Comparison of ENCODE assay signal across 8 cellular contexts in the genomic region with DNA sequence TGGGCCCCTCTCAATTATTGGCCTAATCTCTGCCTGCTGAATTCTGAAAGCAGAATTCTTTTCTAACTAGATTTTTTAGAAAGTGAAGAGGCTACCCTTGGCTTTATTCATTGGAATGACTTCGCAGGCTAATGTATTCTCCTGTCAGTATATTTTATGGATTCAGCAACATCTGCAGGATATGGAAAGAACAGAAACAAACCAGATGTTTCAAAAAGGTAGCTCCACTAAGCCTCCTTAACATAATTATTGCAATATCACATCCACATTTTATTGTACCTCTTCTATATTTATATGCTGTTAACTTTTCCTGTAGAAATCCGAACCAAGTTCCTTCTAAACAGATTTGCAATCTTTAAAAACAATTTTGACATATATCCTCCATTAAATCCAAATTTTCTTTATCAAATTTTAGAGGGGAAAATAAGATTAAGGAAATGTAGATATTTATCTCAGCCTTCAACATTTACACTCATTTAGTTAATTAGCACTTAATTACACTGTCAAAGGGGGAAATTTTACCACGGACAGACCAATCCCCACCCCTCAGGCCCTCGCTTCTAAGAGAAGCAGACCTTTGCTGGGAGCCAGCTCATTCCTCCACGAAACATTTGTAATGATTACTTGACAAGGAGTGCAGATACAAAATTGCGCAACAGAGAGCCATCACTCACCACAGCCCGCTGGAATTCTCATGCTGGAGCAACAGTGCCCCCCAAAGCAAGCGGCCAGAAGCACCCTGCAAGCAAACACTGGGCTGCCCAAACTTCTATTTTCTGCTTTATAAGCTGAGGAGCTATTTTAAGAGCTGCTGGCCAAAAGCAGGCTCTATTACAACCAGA.
DNase-seq lines count a peak whose midpoint lies in the region; ATAC-seq and TF ChIP-seq lines count a peak whose summit lies in the region.
"Had no signal": no experiment of that assay in that cellular context is flagged by ENCODE, and none has a peak within 500 bp of the region (broad histone marks: within the 10 kb centered on the region; RNA-seq: fewer than 3 reads in every experiment).

No MANE protein-coding gene starts in this region.

- H3K9me3 ChIP-seq in parathyroid adenoma (ENCODE audit: control insufficient read depth, low read length): no peaks in the 10 kb centered on the region

- intact Hi-C loops in Right ventricle myocardium superior (cut with DNase I): loop anchor here (10.0 kb wide), 1 partner anchor 1066 kb away; no protein-coding TSS in a partner anchor
- intact Hi-C loops in activated CD4-positive, alpha-beta T cell treated with anti-CD3 and anti-CD28 coated beads, Interleukin-2, amount 10 ng/mL, durations not matched to agents 24 days and 14 days (cut with micrococcal nuclease): no loop called here

- H3K4me3 Mint-ChIP-seq in WTC11: no peak overlapping the region
- H3K4me3 Mint-ChIP-seq in activated CD4-positive, alpha-beta T cell treated with anti-CD3 and anti-CD28 coated beads, Interleukin-2, amount 10 ng/mL, durations not matched to agents 24 days and 14 days: no peak overlapping the region
- H3K4me3 Mint-ChIP-seq: stimulated activated naive CD8-positive, alpha-beta T cell treated with anti-CD3 and anti-CD28 coated beads, Interleukin-15, Interleukin-2, amounts not matched to agents 100 ng/mL and 50 ng/mL, for 24 hours had no signal

- CTCF ChIA-PET in WTC11 (lab: Charles Lee): interaction anchor here (0.6 to 1.5 kb wide), 37 partner anchors 10 to 1069 kb away, joined by 3 to 9 read pairs (median 3); no protein-coding TSS in a partner anchor

- POLR2A ChIA-PET in WTC11 (lab: Charles Lee): interaction anchor here (0.6 kb wide), 2 partner anchors 57 to 730 kb away, joined by 3 read pairs; no protein-coding TSS in a partner anchor

- TF ChIP-seq CTCF in GM12872 (IDR thresholded peaks at IDR 0.05; ENCODE audit: insufficient read depth, low read depth, low read length) (peak; percentile 35; the same call in 2 of the 3 replicates), LNCaP clone FGC (IDR thresholded peaks at IDR 0.05; ENCODE audit: control insufficient read depth, extremely low read depth, insufficient read depth) (peak; percentile 52), WTC11 (IDR thresholded peaks at IDR 0.05) (peak; percentile 31; the same call in 1 of the 2 replicates), parathyroid adenoma (IDR thresholded peaks at IDR 0.05) (peak; percentile 34)

- H3K27ac ChIP-seq in parathyroid adenoma: no peak overlapping the region

- peak overlapping the region; percentile 34 for H3K4me2 ChIP-seq in parathyroid adenoma (ENCODE audit: low read length)

- no peaks in the 10 kb centered on the region for H3K4me1 ChIP-seq in parathyroid adenoma

- peaks cover 15% of the 10 kb centered on the region for H3K36me3 Mint-ChIP-seq in WTC11
- no peaks in the 10 kb centered on the region for H3K36me3 Mint-ChIP-seq in activated CD4-positive, alpha-beta T cell treated with anti-CD3 and anti-CD28 coated beads, Interleukin-2, amount 10 ng/mL, durations not matched to agents 24 days and 14 days (ENCODE audit: low read depth)

- H3K9me3 Mint-ChIP-seq in WTC11: peaks cover 26% of the 10 kb centered on the region
- no peaks in the 10 kb centered on the region for H3K9me3 Mint-ChIP-seq in activated CD4-positive, alpha-beta T cell treated with anti-CD3 and anti-CD28 coated beads, Interleukin-2, amount 10 ng/mL, durations not matched to agents 24 days and 14 days

- no peaks in the 10 kb centered on the region for H3K36me3 ChIP-seq in parathyroid adenoma (ENCODE audit: control insufficient read depth, insufficient read depth, low read length)

- no peak overlapping the region for H2AFZ ChIP-seq in parathyroid adenoma

- no peaks in the 10 kb centered on the region for H3K79me2 ChIP-seq in parathyroid adenoma

- no peaks in the 10 kb centered on the region for H3K27me3 Mint-ChIP-seq in WTC11 (ENCODE audit: low read depth)
- H3K27me3 Mint-ChIP-seq in activated CD4-positive, alpha-beta T cell treated with anti-CD3 and anti-CD28 coated beads, Interleukin-2, amount 10 ng/mL, durations not matched to agents 24 days and 14 days: no peaks in the 10 kb centered on the region
- H3K27me3 Mint-ChIP-seq: stimulated activated naive CD8-positive, alpha-beta T cell treated with anti-CD3 and anti-CD28 coated beads, Interleukin-15, Interleukin-2, amounts not matched to agents 100 ng/mL and 50 ng/mL, for 24 hours had no signal

- no peak overlapping the region for H3K9ac ChIP-seq in parathyroid adenoma

- H3K27ac Mint-ChIP-seq in WTC11: no peak overlapping the region
- no peak overlapping the region for H3K27ac Mint-ChIP-seq in activated CD4-positive, alpha-beta T cell treated with anti-CD3 and anti-CD28 coated beads, Interleukin-2, amount 10 ng/mL, durations not matched to agents 24 days and 14 days
- H3K27ac Mint-ChIP-seq: stimulated activated naive CD8-positive, alpha-beta T cell treated with anti-CD3 and anti-CD28 coated beads, Interleukin-15, Interleukin-2, amounts not matched to agents 100 ng/mL and 50 ng/mL, for 24 hours had no signal

- H3K4me3 ChIP-seq in LNCaP clone FGC (ENCODE audit: low read depth, low read length) (no peak overlapping the region), parathyroid adenoma (ENCODE audit: low read depth, low read length) (no peak overlapping the region)

- DNase-seq in LNCaP clone FGC (ENCODE audit: low read depth) (no peak), WTC11 (ENCODE audit: low spot score) (peak; percentile 69), Right ventricle myocardium superior (peak; percentile 86)
- no peak for DNase-seq in activated CD4-positive, alpha-beta T cell treated with anti-CD3 and anti-CD28 coated beads, Interleukin-2, amount 10 ng/mL, durations not matched to agents 24 days and 14 days

- H3K27me3 ChIP-seq in parathyroid adenoma (ENCODE audit: control insufficient read depth, insufficient read depth, low read length): no peaks in the 10 kb centered on the region

- H3K4me1 Mint-ChIP-seq in WTC11: peaks cover 16% of the 10 kb centered on the region
- no peaks in the 10 kb centered on the region for H3K4me1 Mint-ChIP-seq in activated CD4-positive, alpha-beta T cell treated with anti-CD3 and anti-CD28 coated beads, Interleukin-2, amount 10 ng/mL, durations not matched to agents 24 days and 14 days

- ATAC-seq in WTC11 (peak; percentile 94), Right ventricle myocardium superior (ENCODE audit: poor library complexity) (peak; percentile 92), GM21528 (IDR thresholded peaks at IDR 0.05; ENCODE audit: low FRiP score, unreplicated experiment) (no peak)

TF ChIP-seq in WTC11, 78 proteins besides CTCF, POLR2A, EP300 and RAD21:
- TF ChIP-seq SOX15 (CRISPR knock-in tag; IDR thresholded peaks at IDR 0.05) (no peak), KAT7 (CRISPR knock-in tag; IDR thresholded peaks at IDR 0.05; ENCODE audit: borderline replicate concordance) (no peak)

Comparison
In these comparisons a context has a peak if more than half of its experiments do, and no peak if none do; other contexts are left out.
1. DNase-seq: peak in WTC11 (single experiment) and Right ventricle myocardium superior (single experiment); none in LNCaP clone FGC (single experiment) and activated CD4-positive, alpha-beta T cell treated with anti-CD3 and anti-CD28 coated beads, Interleukin-2, amount 10 ng/mL, durations not matched to agents 24 days and 14 days (single experiment).
2. Peak in every context shown above with its lines, with median percentiles within 50 percentile points of each other: CTCF ChIP-seq.